In the genomic region with DNA sequence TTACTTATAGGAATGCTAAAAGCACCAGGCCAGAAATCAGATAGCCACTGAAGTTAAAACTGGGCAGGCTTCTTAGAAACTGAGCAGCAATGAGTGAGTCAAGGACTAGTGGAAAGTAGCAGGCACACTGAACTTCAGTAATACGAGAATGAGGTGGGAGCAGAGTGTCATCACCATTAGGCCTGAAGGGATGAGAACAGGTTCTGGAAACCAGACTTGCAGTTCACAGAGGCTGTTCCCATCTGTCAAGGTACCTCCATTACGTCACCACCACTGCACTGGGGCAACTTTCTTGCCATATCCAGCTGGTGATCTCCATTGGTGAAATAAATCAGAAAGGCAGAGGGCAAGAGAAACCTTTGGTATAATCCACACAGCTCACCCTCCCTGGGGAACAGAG, we compare ENCODE assay signal across 24 cellular contexts. TPM values are rescaled to one million over a fixed set of nuclear protein-coding genes. Genes with fewer than 3 reads are reported as not detected.
DNase-seq lines count a peak whose midpoint lies in the region; ATAC-seq, FAIRE-seq and TF ChIP-seq lines count a peak whose summit lies in the region.
"Had no signal": no experiment of that assay in that cellular context is flagged by ENCODE, and none has a peak within 500 bp of the region (broad histone marks: within the 10 kb centered on the region; RNA-seq: fewer than 3 reads in every experiment).

No MANE protein-coding gene starts in this region.

- H3K9ac ChIP-seq in liver (ENCODE audit: low read depth in 1 of 2, low read length in 2 of 2) (no peak overlapping the region), HepG2 (ENCODE audit: insufficient read depth, low read depth, low read length) (no peak overlapping the region)
- H3K9ac ChIP-seq: BLaER1 treated with 17β-estradiol and CSF1 and Interleukin-3, amounts not matched to agents 10 nM and 100 nM had no signal

- H3K36me3 ChIP-seq in liver (ENCODE audit: control insufficient read depth in 4 of 4, insufficient read depth in 3 of 4, low read depth in 1 of 4, low read length in 3 of 4) (peaks cover 14 to 68% (median 56%) of the 10 kb centered on the region in 4 donors), HepG2 (replicated peaks in 1 of 2; ENCODE audit: control insufficient read depth in 1 of 2, insufficient read depth in 2 of 2, low read length in 2 of 2) (peaks cover 13 to 36% of the 10 kb centered on the region in 2 experiments)

- in situ Hi-C loops in HepG2 (cut with HindIII; ENCODE audit: extremely low pct_ligation_motif_present, low pct_unique_long_range_greater_than_20kb): no loop called here

- FAIRE-seq in HepG2 (lab: Jason Lieb, UNC): no peak
- FAIRE-seq: A549, D721Med, G401.6, GM12878, GM18507 had no signal

- peak overlapping the region; percentile 86 for H3K27ac Mint-ChIP-seq in type B pancreatic cell
- H3K27ac Mint-ChIP-seq: CD14-positive monocyte; CD4-positive, alpha-beta T cell; CD8-positive, alpha-beta memory T cell; GM23338; H9 had no signal

- TF ChIP-seq CTCF in liver (IDR thresholded peaks at IDR 0.05; ENCODE audit: low read depth, low read length, missing input control): no peak
- TF ChIP-seq CTCF in HepG2 (CRISPR knock-in tag; IDR thresholded peaks at IDR 0.05): no peak
- no peak for TF ChIP-seq CTCF in epithelial cell of esophagus (IDR thresholded peaks at IDR 0.05; ENCODE audit: insufficient read depth, low read depth, low read length, missing control alignments)
- TF ChIP-seq CTCF in type B pancreatic cell (conservative IDR thresholded peaks at IDR 0.05): no peak
- no peak for TF ChIP-seq CTCF in GM10266 (IDR thresholded peaks at IDR 0.05; ENCODE audit: control insufficient read depth, insufficient read depth, low read depth, missing control alignments)

- no peaks in the 10 kb centered on the region for H3K79me2 ChIP-seq in HepG2 (ENCODE audit: insufficient read depth, low read length)

- no peak for TF ChIP-seq RAD21 in liver (IDR thresholded peaks at IDR 0.05)
- no peak for TF ChIP-seq RAD21 in HepG2 (CRISPR knock-in tag; IDR thresholded peaks at IDR 0.05)

- H3K4me3 ChIP-seq in liver (ENCODE audit: low read depth in 1 of 3, low read length in 3 of 3) (peak overlapping the region in 2 of 3 donors; percentile 55 to 64), HepG2 (replicated peaks in 1 of 3; ENCODE audit: insufficient read depth in 1 of 3, low read depth in 2 of 3, low read length in 3 of 3) (no peak overlapping the region), epithelial cell of esophagus (ENCODE audit: low read length) (no peak overlapping the region)
- H3K4me3 ChIP-seq: A549; BLaER1 treated with 17β-estradiol and CSF1 and Interleukin-3, amounts not matched to agents 10 nM and 100 nM; GM12878; GM23338 had no signal

- H3K27ac ChIP-seq in liver (ENCODE audit: low read depth in 1 of 2, low read length in 2 of 2) (no peak overlapping the region), HepG2 (ENCODE audit: extremely low read length, insufficient read depth, low read length) (no peak overlapping the region)
- H3K27ac ChIP-seq: A549; BLaER1 treated with 17β-estradiol and CSF1 and Interleukin-3, amounts not matched to agents 10 nM and 100 nM had no signal

- H3K27me3 ChIP-seq in liver (ENCODE audit: control insufficient read depth in 4 of 4, insufficient read depth in 4 of 4, low read length in 3 of 4) (no peaks in the 10 kb centered on the region), HepG2 (ENCODE audit: control insufficient read depth in 1 of 2, insufficient read depth in 2 of 2, low read length in 2 of 2) (no peaks in the 10 kb centered on the region)
- H3K27me3 ChIP-seq: BE2C; BLaER1 treated with 17β-estradiol and CSF1 and Interleukin-3, amounts not matched to agents 10 nM and 100 nM had no signal

- no peaks in the 10 kb centered on the region for H3K4me1 Mint-ChIP-seq in type B pancreatic cell (ENCODE audit: unreplicated experiment)
- H3K4me1 Mint-ChIP-seq: CD14-positive monocyte; CD8-positive, alpha-beta memory T cell; GM23338; H9 had no signal

- CTCF ChIA-PET in HepG2 (lab: Yijun Ruan, JAX; ENCODE audit: low intra/inter-chr PET ratio, low total read pairs): no interaction called here

- H3K4me2 ChIP-seq in HepG2 (ENCODE audit: low read depth, low read length): no peak overlapping the region
- H3K4me2 ChIP-seq: A549; BLaER1 treated with 17β-estradiol and CSF1 and Interleukin-3, amounts not matched to agents 10 nM and 100 nM; GM23338 had no signal

- no peak overlapping the region for H2AFZ ChIP-seq in HepG2 (ENCODE audit: low read length)
- H2AFZ ChIP-seq: GM23338 had no signal

- peaks cover 28% of the 10 kb centered on the region for H3K9me3 Mint-ChIP-seq in type B pancreatic cell

- intact Hi-C loops in HepG2 (cut with micrococcal nuclease; ENCODE audit: unreplicated experiment): no loop called here

- H3K4me3 Mint-ChIP-seq in type B pancreatic cell: peak overlapping the region; percentile 8
- H3K4me3 Mint-ChIP-seq: CD14-positive monocyte; CD4-positive, alpha-beta T cell; CD8-positive, alpha-beta memory T cell; GM23338; H9 had no signal

- no TSS peak for BruUV-seq in HepG2 (replicated peaks; lab: Mats Ljungman, UMichigan)

- no peaks in the 10 kb centered on the region for H3K4me1 ChIP-seq in liver (ENCODE audit: control insufficient read depth in 4 of 4, insufficient read depth in 4 of 4, low read length in 3 of 4)
- no peaks in the 10 kb centered on the region for H3K4me1 ChIP-seq in HepG2 (ENCODE audit: insufficient read depth, low read length)
- H3K4me1 ChIP-seq: A549; BE2C; BLaER1 treated with 17β-estradiol and CSF1 and Interleukin-3, amounts not matched to agents 10 nM and 100 nM had no signal

- WGBS in liver: 97% methylated on average over 2 of the region's 2 CpGs
- whole genome bisulfite sequencing in HepG2 (ENCODE audit: low lambda C conversion rate): 95% methylated on average over 2 of the region's 2 CpGs

- TF ChIP-seq EP300 in HepG2 (IDR thresholded peaks at IDR 0.05; ENCODE audit: low read depth in 2 of 2, low read length in 2 of 2) (no peak), HepG2 (CRISPR knock-in tag; IDR thresholded peaks at IDR 0.05; ENCODE audit: borderline replicate concordance) (no peak)

- DNase-seq in HepG2 (ENCODE audit: low spot score) (no peak), epithelial cell of esophagus (ENCODE audit: low read depth) (peak; percentile 59), type B pancreatic cell (ENCODE audit: extremely low spot score, unreplicated experiment) (no peak), GM10266 (ENCODE audit: extremely low spot score) (no peak)
- DNase-seq in activated naive CD4-positive, alpha-beta T cell treated with anti-CD3 and anti-CD28 coated beads, Interleukin-2, amount 50 U/mL, for 16 hours: no peak
- DNase-seq: 8988T; ACHN; AML-193; BE2C; CD4-positive, alpha-beta T cell; CD8-positive, alpha-beta memory T cell; DMS153; DND-41; H9 had no signal

- no peak for ATAC-seq in HepG2
- ATAC-seq: A549, GM12878, GM23338, HCT116 had no signal

- POLR2A ChIA-PET in HepG2 (lab: Yijun Ruan, JAX): no interaction called here

- no peak for TF ChIP-seq POLR2A in HepG2 (IDR thresholded peaks at IDR 0.05; ENCODE audit: insufficient read depth in 1 of 2, low read depth in 2 of 2, low read length in 2 of 2)

- H3K36me3 Mint-ChIP-seq in type B pancreatic cell: peaks cover 78% of the 10 kb centered on the region

- H4K20me1 ChIP-seq in HepG2 (ENCODE audit: insufficient read depth, low read length): no peaks in the 10 kb centered on the region
- H4K20me1 ChIP-seq: BLaER1 treated with 17β-estradiol and CSF1 and Interleukin-3, amounts not matched to agents 10 nM and 100 nM had no signal

- no peaks in the 10 kb centered on the region for H3K27me3 Mint-ChIP-seq in type B pancreatic cell
- H3K27me3 Mint-ChIP-seq: CD4-positive, alpha-beta T cell had no signal

- peaks cover 40 to 81% (median 55%) of the 10 kb centered on the region in 4 donors for H3K9me3 ChIP-seq in liver (ENCODE audit: control insufficient read depth in 4 of 4, low read length in 3 of 4)
- H3K9me3 ChIP-seq in HepG2 (ENCODE audit: low read length): peaks cover 76% of the 10 kb centered on the region
- H3K9me3 ChIP-seq: BE2C had no signal

RNA-seq across cellular contexts. Expression of a gene that starts 15.6 kb away (rescaled TPM):
- total RNA-seq in liver: 1 to 10 TPM; 5.4 to 5.6 TPM
- 1 to 10 TPM; 1.8 to 3.1 TPM for polyA plus RNA-seq in liver
- total RNA-seq in HepG2 (2016; rRNA removed; fragmentation: Illumina TruSeq; extraction: Trizol): 6.5 and 8.9 TPM in 2 replicates
- 1.2 and 3.3 TPM in 2 replicates for total RNA-seq in HepG2 (2016; cell fraction: cytosol; rRNA removed; fragmentation: Illumina TruSeq; extraction: Trizol; ENCODE audit: low read depth)
- 5.8 and 8.0 TPM in 2 replicates for total RNA-seq in HepG2 (2016; cell fraction: insoluble cytoplasmic fraction; rRNA removed; fragmentation: Illumina TruSeq; extraction: Trizol)
- total RNA-seq in HepG2 (2016; cell fraction: membrane; rRNA removed; fragmentation: Illumina TruSeq; extraction: Trizol): 2.8 and 2.9 TPM in 2 replicates
- 16.7 TPM in 2 replicates for total RNA-seq in HepG2 (2016; cell fraction: nucleus; rRNA removed; fragmentation: Illumina TruSeq; extraction: Trizol)
- 2.9 and 4.3 TPM in 2 replicates for polyA plus RNA-seq in HepG2 (2011; rRNA removed)
- 3.1 and 3.3 TPM in 2 replicates for polyA plus RNA-seq in HepG2 (2011; cell fraction: cytosol; rRNA removed)
- 9.1 and 12.9 TPM in 2 replicates for polyA plus RNA-seq in HepG2 (2011; cell fraction: nucleus; rRNA removed)
- polyA plus RNA-seq in HepG2 (2012): 3.7 and 4.5 TPM in 2 replicates
- 0.14 and 0.41 TPM in 2 replicates for polyA plus RNA-seq in HepG2 (2016; cell fraction: cytosol; fragmentation: Illumina TruSeq; extraction: Trizol; ENCODE audit: low read depth)
- polyA plus RNA-seq in HepG2 (2016; cell fraction: insoluble cytoplasmic fraction; fragmentation: Illumina TruSeq; extraction: Trizol; ENCODE audit: low read depth): 4.4 and 4.7 TPM in 2 replicates
- polyA plus RNA-seq in HepG2 (2016; cell fraction: membrane; fragmentation: Illumina TruSeq; extraction: Trizol; ENCODE audit: low read depth): 0.45 and 1.2 TPM in 2 replicates
- 24.2 and 24.8 TPM in 2 replicates for polyA plus RNA-seq in HepG2 (2016; cell fraction: nucleus; fragmentation: Illumina TruSeq; extraction: Trizol; ENCODE audit: insufficient read depth, low read depth)
- 11.9 and 16.4 TPM in 2 replicates for polyA minus RNA-seq in HepG2 (2011; rRNA and poly(A)+ RNA removed; ENCODE audit: low replicate concordance)
- polyA minus RNA-seq in HepG2 (2011; cell fraction: cytosol; rRNA and poly(A)+ RNA removed): 2.3 and 5.3 TPM in 2 replicates
- polyA minus RNA-seq in HepG2 (2011; cell fraction: nucleus; rRNA and poly(A)+ RNA removed): 49.4 and 60.4 TPM in 2 replicates
- 11.9 and 19.4 TPM in 2 replicates for total RNA-seq in type B pancreatic cell (ENCODE audit: low replicate concordance)

RNA-seq across cellular contexts. Expression of a gene that starts 15.9 kb away (rescaled TPM):
- total RNA-seq in liver (1 to 10 TPM in 1 of 2 donors, under 1 TPM in 1; 0.61 to 1.3 TPM), HepG2 (2016; rRNA removed; fragmentation: Illumina TruSeq; extraction: Trizol) (1.8 and 2.1 TPM in 2 replicates), type B pancreatic cell (ENCODE audit: low replicate concordance) (2.0 and 4.2 TPM in 2 replicates)
- polyA plus RNA-seq in liver (under 1 TPM; 0.13 to 0.29 TPM), HepG2 (2011; rRNA removed) (1.3 and 1.4 TPM in 2 replicates)
- total RNA-seq in HepG2 (2016; cell fraction: cytosol; rRNA removed; fragmentation: Illumina TruSeq; extraction: Trizol; ENCODE audit: low read depth): 0.30 and 0.35 TPM in 2 replicates
- total RNA-seq in HepG2 (2016; cell fraction: insoluble cytoplasmic fraction; rRNA removed; fragmentation: Illumina TruSeq; extraction: Trizol): 1.7 and 2.1 TPM in 2 replicates
- 0.65 and 0.87 TPM in 2 replicates for total RNA-seq in HepG2 (2016; cell fraction: membrane; rRNA removed; fragmentation: Illumina TruSeq; extraction: Trizol)
- total RNA-seq in HepG2 (2016; cell fraction: nucleus; rRNA removed; fragmentation: Illumina TruSeq; extraction: Trizol): 3.9 and 4.4 TPM in 2 replicates
- polyA plus RNA-seq in HepG2 (2011; cell fraction: cytosol; rRNA removed): 0.27 and 0.41 TPM in 2 replicates
- polyA plus RNA-seq in HepG2 (2011; cell fraction: nucleus; rRNA removed): 1.9 and 3.1 TPM in 2 replicates
- polyA plus RNA-seq in HepG2 (2012): 0.79 and 1.0 TPM in 2 replicates
- polyA plus RNA-seq in HepG2 (2016; cell fraction: cytosol; fragmentation: Illumina TruSeq; extraction: Trizol; ENCODE audit: low read depth): 0.11 and 0.20 TPM in 2 replicates
- polyA plus RNA-seq in HepG2 (2016; cell fraction: insoluble cytoplasmic fraction; fragmentation: Illumina TruSeq; extraction: Trizol; ENCODE audit: low read depth): 0.79 and 0.83 TPM in 2 replicates
- polyA plus RNA-seq in HepG2 (2016; cell fraction: membrane; fragmentation: Illumina TruSeq; extraction: Trizol; ENCODE audit: low read depth): 0.19 and 0.26 TPM in 2 replicates
- polyA plus RNA-seq in HepG2 (2016; cell fraction: nucleus; fragmentation: Illumina TruSeq; extraction: Trizol; ENCODE audit: insufficient read depth, low read depth): 3.5 and 3.7 TPM in 2 replicates
- polyA minus RNA-seq in HepG2 (2011; rRNA and poly(A)+ RNA removed; ENCODE audit: low replicate concordance): 1.0 and 1.5 TPM in 2 replicates
- 0.69 and 0.79 TPM in 2 replicates for polyA minus RNA-seq in HepG2 (2011; cell fraction: cytosol; rRNA and poly(A)+ RNA removed)
- 7.0 and 9.1 TPM in 2 replicates for polyA minus RNA-seq in HepG2 (2011; cell fraction: nucleus; rRNA and poly(A)+ RNA removed)

RNA-seq across cellular contexts. Expression of a gene that starts 35.3 kb away (rescaled TPM):
- 10 to 100 TPM; 14.3 to 23.0 TPM for total RNA-seq in liver
- 1 to 10 TPM; 4.8 to 7.1 TPM for polyA plus RNA-seq in liver
- total RNA-seq in HepG2 (2016; rRNA removed; fragmentation: Illumina TruSeq; extraction: Trizol): 31.3 and 54.4 TPM in 2 replicates
- total RNA-seq in HepG2 (2016; cell fraction: cytosol; rRNA removed; fragmentation: Illumina TruSeq; extraction: Trizol; ENCODE audit: low read depth): 2.6 and 3.8 TPM in 2 replicates
- total RNA-seq in HepG2 (2016; cell fraction: insoluble cytoplasmic fraction; rRNA removed; fragmentation: Illumina TruSeq; extraction: Trizol): 30.4 and 53.0 TPM in 2 replicates
- 6.8 and 6.9 TPM in 2 replicates for total RNA-seq in HepG2 (2016; cell fraction: membrane; rRNA removed; fragmentation: Illumina TruSeq; extraction: Trizol)
- total RNA-seq in HepG2 (2016; cell fraction: nucleus; rRNA removed; fragmentation: Illumina TruSeq; extraction: Trizol): 31.3 and 32.6 TPM in 2 replicates
- polyA plus RNA-seq in HepG2 (2011; rRNA removed): 7.6 and 9.0 TPM in 2 replicates
- 5.6 and 7.7 TPM in 2 replicates for polyA plus RNA-seq in HepG2 (2011; cell fraction: cytosol; rRNA removed)
- polyA plus RNA-seq in HepG2 (2011; cell fraction: nucleus; rRNA removed): 5.7 and 7.6 TPM in 2 replicates
- polyA plus RNA-seq in HepG2 (2012): 9.0 and 10.8 TPM in 2 replicates
- 0.61 and 0.63 TPM in 2 replicates for polyA plus RNA-seq in HepG2 (2016; cell fraction: cytosol; fragmentation: Illumina TruSeq; extraction: Trizol; ENCODE audit: low read depth)
- polyA plus RNA-seq in HepG2 (2016; cell fraction: insoluble cytoplasmic fraction; fragmentation: Illumina TruSeq; extraction: Trizol; ENCODE audit: low read depth): 22.5 and 23.0 TPM in 2 replicates
- 0.96 and 1.1 TPM in 2 replicates for polyA plus RNA-seq in HepG2 (2016; cell fraction: membrane; fragmentation: Illumina TruSeq; extraction: Trizol; ENCODE audit: low read depth)
- polyA plus RNA-seq in HepG2 (2016; cell fraction: nucleus; fragmentation: Illumina TruSeq; extraction: Trizol; ENCODE audit: insufficient read depth, low read depth): 9.5 and 11.9 TPM in 2 replicates
- polyA minus RNA-seq in HepG2 (2011; rRNA and poly(A)+ RNA removed; ENCODE audit: low replicate concordance): 59.0 and 116 TPM in 2 replicates
- polyA minus RNA-seq in HepG2 (2011; cell fraction: cytosol; rRNA and poly(A)+ RNA removed): 20.1 and 24.7 TPM in 2 replicates
- 72.6 and 74.2 TPM in 2 replicates for polyA minus RNA-seq in HepG2 (2011; cell fraction: nucleus; rRNA and poly(A)+ RNA removed)
- total RNA-seq in type B pancreatic cell (ENCODE audit: low replicate concordance): 27.6 and 32.4 TPM in 2 replicates

Comparison
In these comparisons a context has a peak if more than half of its experiments do, and no peak if none do; other contexts are left out.
1. H3K4me3 ChIP-seq: peak in liver (2 of 3); none in HepG2 (0 of 3) and epithelial cell of esophagus (single experiment).